In the genomic region with DNA sequence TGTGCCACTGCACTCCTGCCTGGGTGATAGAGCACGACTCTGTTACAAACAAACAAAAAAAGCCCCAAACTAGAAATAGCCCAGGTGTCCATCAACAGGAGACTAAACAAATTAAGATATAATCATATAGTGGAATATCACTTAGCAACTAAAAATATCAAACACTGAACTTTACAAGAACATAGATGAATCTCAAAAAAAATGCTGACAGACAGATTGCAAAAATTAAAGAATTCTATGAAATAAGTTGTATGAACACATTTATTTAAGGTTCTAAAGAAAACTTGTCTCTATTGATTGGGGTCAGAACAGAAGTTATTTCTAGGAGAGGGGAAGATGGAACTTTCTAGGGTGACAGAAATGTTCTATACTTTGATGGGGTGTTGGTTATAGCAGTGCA, we compare ENCODE assay signal across 8 cellular contexts.
"Had no signal": no experiment of that assay in that cellular context is flagged by ENCODE, and none has a peak within 500 bp of the region (broad histone marks: within the 10 kb centered on the region; RNA-seq: fewer than 3 reads in every experiment).

No MANE protein-coding gene starts in this region.

- H3K4me3 ChIP-seq: GM12878 had no signal

- DNase-seq: GDM1, GF-D8 had no signal

- ATAC-seq: GM12878 had no signal

- FAIRE-seq: G401.6, GM12878, GM12891, GM12892, GM18507, GM19239 had no signal
